Comparison of ENCODE assay signal across 2 cellular contexts in genomic region chr22:20957118-20957690, GRCh38.
TF ChIP-seq lines count a peak whose summit lies in the region.

No MANE protein-coding gene starts in this region.

TF ChIP-seq in SK-N-SH, 30 proteins besides CTCF, POLR2A, EP300 and RAD21 (continued from another document):
- TF ChIP-seq REST (IDR thresholded peaks at IDR 0.05; ENCODE audit: low read depth, low read length): no peak
- no peak for TF ChIP-seq NRF1 (IDR thresholded peaks at IDR 0.05; ENCODE audit: low read depth, low read length)
- no peak for TF ChIP-seq USF2 (IDR thresholded peaks at IDR 0.05; ENCODE audit: borderline replicate concordance, low read depth, low read length)
- no peak for TF ChIP-seq FOXJ3 (CRISPR knock-in tag; IDR thresholded peaks at IDR 0.05)
- TF ChIP-seq MEF2A (IDR thresholded peaks at IDR 0.05; ENCODE audit: borderline replicate concordance, low read depth): no peak
- TF ChIP-seq TEAD4 (IDR thresholded peaks at IDR 0.05; ENCODE audit: borderline replicate concordance, insufficient read depth): no peak
- no peak for TF ChIP-seq SMC3 (IDR thresholded peaks at IDR 0.05; ENCODE audit: low read depth, low read length)
- TF ChIP-seq FOSL2 (IDR thresholded peaks at IDR 0.05; ENCODE audit: borderline replicate concordance, low read depth): no peak
- no peak for TF ChIP-seq GATA2 (CRISPR knock-in tag; IDR thresholded peaks at IDR 0.05)
- no peak for TF ChIP-seq FOXM1 (IDR thresholded peaks at IDR 0.05; ENCODE audit: low read depth)
- TF ChIP-seq MXI1 (IDR thresholded peaks at IDR 0.05; ENCODE audit: low read depth, low read length): no peak
- TF ChIP-seq PBX3 (IDR thresholded peaks at IDR 0.05): no peak
- TF ChIP-seq NFIC (IDR thresholded peaks at IDR 0.05; ENCODE audit: borderline replicate concordance): no peak
- TF ChIP-seq SIN3A (IDR thresholded peaks at IDR 0.05; ENCODE audit: borderline replicate concordance, low read depth, low read length): no peak
- TF ChIP-seq TAF1 (IDR thresholded peaks at IDR 0.05; ENCODE audit: borderline replicate concordance, low read depth, low read length): no peak
- TF ChIP-seq MAX (IDR thresholded peaks at IDR 0.05; ENCODE audit: low read depth): no peak

TF ChIP-seq in SK-N-SH treated with all-trans-retinoic acid at 6 μM for 48 hours, 23 proteins besides CTCF, POLR2A, EP300 and RAD21 (continued from another document):
- TF ChIP-seq CSRNP3 (CRISPR knock-in tag; IDR thresholded peaks at IDR 0.05) (no peak), BACH2 (CRISPR knock-in tag; IDR thresholded peaks at IDR 0.05; ENCODE audit: borderline replicate concordance) (no peak), ZNF8 (CRISPR knock-in tag; IDR thresholded peaks at IDR 0.05) (no peak), GLIS3 (CRISPR knock-in tag; IDR thresholded peaks at IDR 0.05) (no peak), ZC3H10 (CRISPR knock-in tag; IDR thresholded peaks at IDR 0.05) (no peak), PPARA (CRISPR knock-in tag; IDR thresholded peaks at IDR 0.05; ENCODE audit: borderline replicate concordance) (no peak), PATZ1 (CRISPR knock-in tag; IDR thresholded peaks at IDR 0.05; ENCODE audit: borderline replicate concordance) (no peak), ZFP3 (CRISPR knock-in tag; IDR thresholded peaks at IDR 0.05) (no peak), RARB (CRISPR knock-in tag; IDR thresholded peaks at IDR 0.05) (no peak), ZFP30 (CRISPR knock-in tag; IDR thresholded peaks at IDR 0.05) (no peak), CSDC2 (CRISPR knock-in tag; IDR thresholded peaks at IDR 0.05) (no peak), ZNF565 (CRISPR knock-in tag; conservative IDR thresholded peaks at IDR 0.05; ENCODE audit: low read depth) (no peak), TCF4 (CRISPR knock-in tag; IDR thresholded peaks at IDR 0.05; ENCODE audit: borderline replicate concordance) (no peak), SNAI2 (CRISPR knock-in tag; IDR thresholded peaks at IDR 0.05) (no peak), TOX (CRISPR knock-in tag; IDR thresholded peaks at IDR 0.05; ENCODE audit: borderline replicate concordance) (no peak), ISL1 (CRISPR knock-in tag; IDR thresholded peaks at IDR 0.05) (no peak)
